8 cellular contexts compared by ENCODE assay signal in the genomic region with DNA sequence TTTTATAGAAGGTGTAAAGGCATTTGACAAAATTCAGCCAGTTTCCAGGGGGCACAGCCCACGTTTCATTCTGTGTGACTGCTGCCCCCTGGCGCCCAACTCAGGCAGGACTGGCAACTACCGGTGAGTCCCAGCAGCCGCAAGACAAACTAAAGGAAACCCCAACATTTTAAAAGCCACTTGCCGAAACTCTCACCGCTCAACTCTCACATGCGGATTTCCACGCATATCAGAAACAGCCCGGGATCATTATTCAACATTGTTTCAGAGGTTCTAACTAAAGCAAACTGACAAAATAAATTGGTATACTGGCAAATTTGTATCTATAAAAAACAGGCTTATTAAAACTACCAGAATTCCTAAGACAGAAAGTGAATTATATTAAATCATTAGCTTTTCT. TPM values are rescaled to one million over a fixed set of nuclear protein-coding genes. Genes with fewer than 3 reads are reported as not detected.
DNase-seq lines count a peak whose midpoint lies in the region; ATAC-seq lines count a peak whose summit lies in the region.

No MANE protein-coding gene starts in this region.

- peaks cover 6% of the 10 kb centered on the region for H3K36me3 Mint-ChIP-seq in activated CD4-positive, alpha-beta T cell treated with anti-CD3 and anti-CD28 coated beads for 36 hours (ENCODE audit: low read depth)

- H3K27ac Mint-ChIP-seq in activated CD4-positive, alpha-beta T cell treated with anti-CD3 and anti-CD28 coated beads for 36 hours: no peak overlapping the region

- peaks cover 9% of the 10 kb centered on the region for H3K4me1 Mint-ChIP-seq in activated CD4-positive, alpha-beta T cell treated with anti-CD3 and anti-CD28 coated beads for 36 hours

- POLR2A ChIA-PET in activated CD4-positive, alpha-beta T cell treated with anti-CD3 and anti-CD28 coated beads for 36 hours (lab: Charles Lee): no interaction called here

- peak; percentile 83 for ATAC-seq in activated CD4-positive, alpha-beta T cell treated with anti-CD3 and anti-CD28 coated beads for 36 hours

- H3K9me3 Mint-ChIP-seq in activated CD4-positive, alpha-beta T cell treated with anti-CD3 and anti-CD28 coated beads for 36 hours (ENCODE audit: low read depth): peaks cover 3% of the 10 kb centered on the region

- peak overlapping the region; percentile 45 for H3K4me3 Mint-ChIP-seq in activated CD4-positive, alpha-beta T cell treated with anti-CD3 and anti-CD28 coated beads for 36 hours

- DNase-seq in SKM-1 treated with dmso at 0.1 percent for 144 hours (lab: John Stamatoyannopoulos, UW; ENCODE audit: unreplicated experiment) (peak; percentile 31), SKM-1 (lab: John Stamatoyannopoulos, UW; ENCODE audit: unreplicated experiment) (no peak), NCI-H2227 (lab: John Stamatoyannopoulos, UW; ENCODE audit: unreplicated experiment) (peak; percentile 78), cerebellar cortex (ENCODE audit: low spot score) (peak; percentile 81), kidney tubule cell (ENCODE audit: low spot score) (peak; percentile 62), NCI-H187 treated with DMSO at 0.1 percent for 48 hours (lab: John Stamatoyannopoulos, UW) (no peak)
- DNase-seq in activated CD4-positive, alpha-beta T cell treated with anti-CD3 and anti-CD28 coated beads for 36 hours: peak; percentile 91
- peak; percentile 83 to 84 for DNase-seq in stimulated activated CD4-positive, alpha-beta T cell treated with anti-CD3 and anti-CD28 coated beads, Interleukin-2, amount 100 ng/mL, for 48 hours

- CTCF ChIA-PET in activated CD4-positive, alpha-beta T cell treated with anti-CD3 and anti-CD28 coated beads for 36 hours (lab: Charles Lee): interaction anchor here (0.6 to 6.3 kb wide), 32 partner anchors 10 to 1084 kb away, joined by 3 to 43 read pairs (median 4); partner anchors contain the start of gene SLC35E4

- intact Hi-C loops in activated CD4-positive, alpha-beta T cell treated with anti-CD3 and anti-CD28 coated beads for 36 hours (cut with DNase I, micrococcal nuclease): loop anchor here (1.0 to 2.0 kb wide), 4 partner anchors 48 to 286 kb away; partner anchors contain the start of genes MORC2 (in 1 of the 2) and TUG1 (in 1 of the 2)

- no peaks in the 10 kb centered on the region for H3K27me3 Mint-ChIP-seq in activated CD4-positive, alpha-beta T cell treated with anti-CD3 and anti-CD28 coated beads for 36 hours

RNA-seq across cellular contexts. Expression of gene MORC2, which starts 48.2 kb away (rescaled TPM):
- 10 to 100 TPM; 24.0 to 24.1 TPM for total RNA-seq in activated CD4-positive, alpha-beta T cell treated with anti-CD3 and anti-CD28 coated beads for 36 hours

RNA-seq across cellular contexts. Expression of gene TUG1, which starts 48.7 kb away (rescaled TPM):
- 10 to 100 TPM; 46.8 to 56.4 TPM for total RNA-seq in activated CD4-positive, alpha-beta T cell treated with anti-CD3 and anti-CD28 coated beads for 36 hours

Comparison
In these comparisons a context has a peak if more than half of its experiments do, and no peak if none do; other contexts are left out.
1. DNase-seq: peak in SKM-1 treated with dmso at 0.1 percent for 144 hours (single experiment), NCI-H2227 (single experiment), activated CD4-positive, alpha-beta T cell treated with anti-CD3 and anti-CD28 coated beads for 36 hours (single experiment), cerebellar cortex (single experiment), kidney tubule cell (single experiment) and stimulated activated CD4-positive, alpha-beta T cell treated with anti-CD3 and anti-CD28 coated beads, Interleukin-2, amount 100 ng/mL, for 48 hours (2 of 2); none in SKM-1 (single experiment) and NCI-H187 treated with DMSO at 0.1 percent for 48 hours (single experiment).